ENCODE assay signal across 8 cellular contexts in genomic region chr19:58033741-58034475, GRCh38. TPM values are rescaled to one million over a fixed set of nuclear protein-coding genes. Genes with fewer than 3 reads are reported as not detected.
A peak's percentile ranks its signal among the peaks of the same experiment; 100 is the strongest.
DNase-seq lines count a peak whose midpoint lies in the region; ATAC-seq, FAIRE-seq and TF ChIP-seq lines count a peak whose summit lies in the region.

Gene ZSCAN1 (plus strand): TSS chr19:58034025. CDS start chr19:58037837, 3,812 bp downstream.

- no peaks in the 10 kb centered on the region; a peak in 1 of 4 replicates for H3K9me3 ChIP-seq in H1 (ENCODE audit: insufficient read depth in 2 of 2, low read depth in 1 of 2, low read length in 1 of 2)
- H3K9me3 ChIP-seq in lower lobe of right lung = peaks cover 21% of the 10 kb centered on the region

- in situ Hi-C loops in Caki2 (cut with HindIII; ENCODE audit: low pct_unique_long_range_greater_than_20kb, low sequenced_read_pairs) = no loop called here

- H3K27me3 ChIP-seq in H1 (replicated peaks in 1 of 4; ENCODE audit: control insufficient read depth in 3 of 4, extremely low read depth in 1 of 4, insufficient read depth in 3 of 4, low read length in 3 of 4) = peaks cover 0 to 6% (median 0%) of the 10 kb centered on the region in 4 experiments; a peak in 3 of 7 replicates
- H3K27me3 ChIP-seq in lower lobe of right lung (ENCODE audit: low read depth) = peaks cover 4% of the 10 kb centered on the region

- H3K18ac ChIP-seq in H1 (ENCODE audit: extremely low read depth, low read length) = peak within 1 kb of the TSS; percentile 48

- H3K4me2 ChIP-seq in H1 (ENCODE audit: insufficient read depth in 1 of 2, low read depth in 2 of 2, low read length in 2 of 2) = peak within 1 kb of the TSS; percentile 59 to 78

- no peak within 1 kb of the TSS for H2BK12ac ChIP-seq in H1 (ENCODE audit: low read depth, low read length)

- no peak within 1 kb of the TSS for H3K4ac ChIP-seq in H1 (replicated peaks; ENCODE audit: insufficient read length, low read depth, low read length)

- WGBS in H1 (ENCODE audit: extremely low coverage in 1 of 2, insufficient coverage in 1 of 2, insufficient read length in 1 of 2, insufficient replicate concordance in 2 of 2, low coverage in 1 of 2, low lambda C conversion rate in 2 of 2, missing lambda C conversion rate in 1 of 2), 2 experiments = 1% methylated on average over 69 of the region's 101 CpGs; no CpG with 5 or more reads in 1 of the 2 experiments

- H2AK5ac ChIP-seq in H1 (ENCODE audit: low read depth, low read length) = no peak within 1 kb of the TSS

- H4K20me1 ChIP-seq in H1 (replicated peaks in 1 of 2; ENCODE audit: control insufficient read depth in 1 of 2, insufficient read depth in 2 of 2, low read length in 2 of 2) = no peaks in the 10 kb centered on the region

- H4K5ac ChIP-seq in H1 (ENCODE audit: insufficient read length, low read depth, low read length) = no peak within 1 kb of the TSS

- H3K23ac ChIP-seq in H1 (ENCODE audit: insufficient read length) = no peak within 1 kb of the TSS

- H4K8ac ChIP-seq in H1 (ENCODE audit: extremely low read depth, insufficient read depth, low read length) = peak within 1 kb of the TSS; percentile 83

- 0 out of 3 replicates have a peak, but pooled peaks of 1 of the 2 experiments have one; percentile 40 for TF ChIP-seq POLR2A in H1 (IDR thresholded peaks at IDR 0.05; ENCODE audit: control extremely low read depth in 1 of 2, low read depth in 2 of 2, low read length in 2 of 2)

- POLR2A ChIA-PET in H1 (lab: Charles Lee; ENCODE audit: partially characterized antibody) = interaction anchor here (0.8 to 2.7 kb wide), 13 partner anchors 9 to 120 kb away, joined by 3 to 11 read pairs (median 5); partner anchors contain the start of genes ZNF135, ZNF606 and ZSCAN18

- H3K27ac ChIP-seq in H1 (ENCODE audit: low read depth, low read length) (peak within 1 kb of the TSS; percentile 59; the same call in 1 of the 2 replicates), lower lobe of right lung (no peak within 1 kb of the TSS)

- peaks cover 0 to 19% (median 14%) of the 10 kb centered on the region in 4 experiments; a peak in 6 of 7 replicates for H3K4me1 ChIP-seq in H1 (replicated peaks in 1 of 4; ENCODE audit: control insufficient read depth in 3 of 4, insufficient read depth in 4 of 4, low read length in 3 of 4)
- no peaks in the 10 kb centered on the region for H3K4me1 ChIP-seq in lower lobe of right lung

- H2BK15ac ChIP-seq in H1 (ENCODE audit: low read length) = no peak within 1 kb of the TSS

- no peak within 1 kb of the TSS; the same call in 1 of the 2 replicates for H2BK5ac ChIP-seq in H1 (ENCODE audit: low read depth, low read length)

- CTCF ChIA-PET in H1 (lab: Charles Lee; ENCODE audit: partially characterized antibody) = interaction anchor here (0.8 to 1.7 kb wide), 4 partner anchors 9 to 22 kb away, joined by 3 to 6 read pairs (median 4); no protein-coding TSS in a partner anchor

- H3K56ac ChIP-seq in H1 (replicated peaks; ENCODE audit: insufficient read length, low read depth, low read length) = peak within 1 kb of the TSS; percentile 64

- DNase-seq in Caki2 (ENCODE audit: low read depth) (peak; percentile 90), RPMI7951 (ENCODE audit: low read depth) (peak; percentile 62), H1 (ENCODE audit: low read depth in 1 of 2, low spot score in 2 of 2) (peak; percentile 70 to 96), lower lobe of right lung (peak; percentile 70), NCI-H146 treated with DMSO at 0.1 percent for 48 hours (lab: John Stamatoyannopoulos, UW; ENCODE audit: unreplicated experiment) (no peak), NCI-H446 (lab: John Stamatoyannopoulos, UW) (no peak)
- DNase-seq in stimulated activated CD8-positive, alpha-beta memory T cell treated with anti-CD3 and anti-CD28 coated beads, Interleukin-7, amount 100 ng/mL, for 24 hours (ENCODE audit: low read depth) = peak; percentile 8

- H3K4me3 ChIP-seq in H1 (ENCODE audit: extremely low read depth in 1 of 4, insufficient read depth in 2 of 4, low read depth in 3 of 4, low read length in 4 of 4) = peak within 1 kb of the TSS; percentile 49 to 77 (median 60)
- peak within 1 kb of the TSS; percentile 17 for H3K4me3 ChIP-seq in lower lobe of right lung

- no peak; a peak in 1 of 4 replicates for TF ChIP-seq RAD21 in H1 (IDR thresholded peaks at IDR 0.05 in 1 of 2, conservative IDR thresholded peaks at IDR 0.05 in 1 of 2; ENCODE audit: low read depth in 2 of 2, low read length in 2 of 2)

- no peak within 1 kb of the TSS for H2BK20ac ChIP-seq in H1 (ENCODE audit: low read length)

- no peak within 1 kb of the TSS for H2AFZ ChIP-seq in H1 (ENCODE audit: low read length)

- peak within 1 kb of the TSS; percentile 81 for H4K91ac ChIP-seq in H1 (replicated peaks; ENCODE audit: insufficient read length, low read length)

- peak; percentile 57 to 82 for ATAC-seq in lower lobe of right lung
- no peak for ATAC-seq in HG02840 (IDR thresholded peaks at IDR 0.05; ENCODE audit: low FRiP score, unreplicated experiment)

- H3K9ac ChIP-seq in H1 (replicated peaks in 1 of 4; ENCODE audit: extremely low read depth in 1 of 4, low read depth in 3 of 4, low read length in 3 of 4) = peak within 1 kb of the TSS in 3 of 4 experiments; percentile 27 to 78 (median 63); a peak in 4 of 7 replicates

- intact Hi-C loops in lower lobe of right lung (cut with DNase I) = no loop called here

- no peak within 1 kb of the TSS for H3K14ac ChIP-seq in H1 (ENCODE audit: insufficient read length)

- no peaks in the 10 kb centered on the region for H3K79me2 ChIP-seq in H1 (ENCODE audit: control insufficient read depth in 1 of 2, insufficient read depth in 2 of 2, low read length in 2 of 2)

- H2BK120ac ChIP-seq in H1 (replicated peaks; ENCODE audit: low read depth, low read length) = no peak within 1 kb of the TSS

- H3K36me3 ChIP-seq in H1 (ENCODE audit: control insufficient read depth in 2 of 4, insufficient read depth in 4 of 4, low read length in 3 of 4) (no peaks in the 10 kb centered on the region), lower lobe of right lung (no peaks in the 10 kb centered on the region)

- FAIRE-seq in H1 (lab: Jason Lieb, UNC) = no peak

- H3K79me1 ChIP-seq in H1 (ENCODE audit: low read depth, low read length) = no peaks in the 10 kb centered on the region

- TF ChIP-seq CTCF in H1 (IDR thresholded peaks at IDR 0.05; ENCODE audit: control extremely low read depth in 1 of 3, insufficient read depth in 1 of 3, low read depth in 1 of 3, low read length in 3 of 3) (no peak), lower lobe of right lung (IDR thresholded peaks at IDR 0.05) (no peak)

- no peak for TF ChIP-seq EP300 in H1 (IDR thresholded peaks at IDR 0.05; ENCODE audit: borderline replicate concordance in 1 of 2, low read depth in 2 of 2, low read length in 2 of 2)

- H3K23me2 ChIP-seq in H1 (ENCODE audit: low read depth, low read length) = peaks cover 2% of the 10 kb centered on the region; the same call in 1 of the 2 replicates

TF ChIP-seq in H1, 55 proteins besides CTCF, POLR2A, EP300 and RAD21 (continues in another document):
- TF ChIP-seq KDM4A (IDR thresholded peaks at IDR 0.05; ENCODE audit: low read depth, low read length, severe bottlenecking) (peak; percentile 86), FOSL1 (IDR thresholded peaks at IDR 0.05; ENCODE audit: insufficient read depth, low read depth, low read length) (no peak), RXRA (IDR thresholded peaks at IDR 0.05; ENCODE audit: insufficient read depth, low read depth, low read length) (peak; percentile 72; the same call in 1 of the 2 replicates), BCL11A (IDR thresholded peaks at IDR 0.05; ENCODE audit: low read depth in 2 of 2, low read length in 2 of 2) (no peak), GABPA (IDR thresholded peaks at IDR 0.05; ENCODE audit: borderline replicate concordance, insufficient read depth, low read length) (peak; percentile 38; the same call in 1 of the 2 replicates), SIX5 (IDR thresholded peaks at IDR 0.05; ENCODE audit: low read depth, low read length) (no peak), SUZ12 (IDR thresholded peaks at IDR 0.05; ENCODE audit: low read length) (no peak), POU5F1 (IDR thresholded peaks at IDR 0.05; ENCODE audit: low read depth, low read length) (no peak), TAF1 (IDR thresholded peaks at IDR 0.05; ENCODE audit: low read depth, low read length) (peak; percentile 47; the same call in 1 of the 2 replicates), NANOG (IDR thresholded peaks at IDR 0.05; ENCODE audit: insufficient read depth, low read depth, low read length, poor library complexity, severe bottlenecking) (no peak)

RNA-seq across cellular contexts. Expression of gene ZSCAN1, which starts in this region (rescaled TPM):
- 5.0 TPM in 1 of 2 replicates, not detected in the other for total RNA-seq in Caki2 (2014; rRNA removed; shearing (Covaris generic); ENCODE audit: low replicate concordance)
- total RNA-seq in RPMI7951 (2014; rRNA removed; shearing (Covaris generic)) = not detected in 2 replicates
- 0.69 and 1.2 TPM in 2 replicates for total RNA-seq in H1 (2021; fragmentation: NEBNext Ultra II Directional; extraction: Animal tissue kit (Norgen Biotek cat#: 25700))
- polyA plus RNA-seq in H1 (2011; rRNA removed) = 4.3 and 6.4 TPM in 2 replicates
- 3.3 TPM for polyA plus RNA-seq in H1 (2011; cell fraction: cytosol; rRNA removed)
- 5.8 TPM for polyA plus RNA-seq in H1 (2011; cell fraction: nucleus; rRNA removed)
- polyA plus RNA-seq in H1 (2012, experiment 1 of 2) = 1.4 to 3.3 TPM (median 1.8 TPM) in 4 replicates
- 1.4 TPM for polyA plus RNA-seq in H1 (2012, experiment 2 of 2)
- polyA plus RNA-seq in H1 (2013, experiment 1 of 2) = 2.5 TPM
- polyA plus RNA-seq in H1 (2013, experiment 2 of 2) = 1.8 TPM
- polyA minus RNA-seq in H1 (2011; rRNA and poly(A)+ RNA removed) = not detected in 2 replicates
- polyA minus RNA-seq in H1 (2011; cell fraction: cytosol; rRNA and poly(A)+ RNA removed) = not detected
- 1.7 TPM for polyA minus RNA-seq in H1 (2011; cell fraction: nucleus; rRNA and poly(A)+ RNA removed)
- not detected for total RNA-seq in lower lobe of right lung

Comparison
In these comparisons a context has a peak if more than half of its experiments do, and no peak if none do; other contexts are left out.
1. Peak in DNase-seq in RPMI7951; RNA of the gene not detected or under 1 TPM.
2. Peak in DNase-seq, ATAC-seq and H3K4me3 ChIP-seq in lower lobe of right lung; RNA of the gene not detected or under 1 TPM.
3. DNase-seq: peak in Caki2 (single experiment), H1 (2 of 2) and stimulated activated CD8-positive, alpha-beta memory T cell treated with anti-CD3 and anti-CD28 coated beads, Interleukin-7, amount 100 ng/mL, for 24 hours (single experiment); none in NCI-H146 treated with DMSO at 0.1 percent for 48 hours (single experiment) and NCI-H446 (0 of 2).